In genomic region chr1:212860713-212861581, GRCh38 we compare ENCODE assay signal across 13 cellular contexts. TPM values are rescaled to one million over a fixed set of nuclear protein-coding genes. Genes with fewer than 3 reads are reported as not detected.
DNase-seq lines count a peak whose midpoint lies in the region; ATAC-seq and TF ChIP-seq lines count a peak whose summit lies in the region.
"Had no signal": no experiment of that assay in that cellular context is flagged by ENCODE, and none has a peak within 500 bp of the region (broad histone marks: within the 10 kb centered on the region; RNA-seq: fewer than 3 reads in every experiment).

No MANE protein-coding gene starts in this region.

- peaks cover 22% of the 10 kb centered on the region for H3K4me1 Mint-ChIP-seq in CD14-positive monocyte

- H3K27me3 ChIP-seq in adipocyte (replicated peaks; ENCODE audit: control insufficient read depth, insufficient read depth, low read length): no peaks in the 10 kb centered on the region
- H3K27me3 ChIP-seq: upper lobe of left lung had no signal

- H3K36me3 ChIP-seq in adipocyte (ENCODE audit: control insufficient read depth, insufficient read depth, low read length, severe bottlenecking): peaks cover 5% of the 10 kb centered on the region

- H3K9ac ChIP-seq in adipocyte (ENCODE audit: low read length): no peak overlapping the region

- no peaks in the 10 kb centered on the region for H3K27me3 Mint-ChIP-seq in CD14-positive monocyte (ENCODE audit: low read depth in 3 of 3)
- H3K27me3 Mint-ChIP-seq: activated T-cell treated with anti-CD3 and anti-CD28 coated beads, Interleukin-2, amount 50 U/mL, for 24 hours; T-cell had no signal

- H3K4me1 ChIP-seq in adipocyte (ENCODE audit: control insufficient read depth, insufficient read depth, low read length): peaks cover 21% of the 10 kb centered on the region

- DNase-seq in ELF-1 (ENCODE audit: low read depth, low spot score): peak; percentile 57
- DNase-seq in LNCaP clone FGC (ENCODE audit: low read depth): peak; percentile 70
- DNase-seq in adipocyte (ENCODE audit: low read depth): no peak
- peak; percentile 3 for DNase-seq in left kidney (ENCODE audit: low read depth, low spot score)
- no peak for DNase-seq in inferior parietal cortex (ENCODE audit: extremely low spot score)
- DNase-seq in NCI-H128 (lab: John Stamatoyannopoulos, UW; ENCODE audit: unreplicated experiment): no peak
- DNase-seq in CD14-positive monocyte (ENCODE audit: low spot score): no peak
- DNase-seq: activated T-cell treated with anti-CD3 and anti-CD28 coated beads, Interleukin-2, amount 50 U/mL, for 24 hours; GOT3; stimulated activated CD4-positive, alpha-beta T cell treated with anti-CD3 and anti-CD28 coated beads, Interleukin-2, amount 100 ng/mL, for 48 hours; T-cell; upper lobe of left lung had no signal

- no peak overlapping the region for H3K27ac Mint-ChIP-seq in CD14-positive monocyte
- H3K27ac Mint-ChIP-seq: activated T-cell treated with anti-CD3 and anti-CD28 coated beads, Interleukin-2, amount 50 U/mL, for 24 hours; T-cell had no signal

- H3K9me3 Mint-ChIP-seq in CD14-positive monocyte: no peaks in the 10 kb centered on the region
- H3K9me3 Mint-ChIP-seq: activated T-cell treated with anti-CD3 and anti-CD28 coated beads, Interleukin-2, amount 50 U/mL, for 24 hours; T-cell had no signal

- ATAC-seq in HG03280 (IDR thresholded peaks at IDR 0.05; ENCODE audit: unreplicated experiment): no peak
- ATAC-seq: T-cell had no signal

- no peak overlapping the region for H3K4me3 Mint-ChIP-seq in CD14-positive monocyte
- H3K4me3 Mint-ChIP-seq: activated T-cell treated with anti-CD3 and anti-CD28 coated beads, Interleukin-2, amount 50 U/mL, for 24 hours; T-cell had no signal

- peaks cover 8 to 10% of the 10 kb centered on the region in 2 donors for H3K36me3 Mint-ChIP-seq in CD14-positive monocyte

- intact Hi-C loops in CD14-positive monocyte (cut with micrococcal nuclease): no loop called here

- no peak for TF ChIP-seq CTCF in LNCaP clone FGC (IDR thresholded peaks at IDR 0.05; ENCODE audit: control insufficient read depth, extremely low read depth, insufficient read depth)
- no peak for TF ChIP-seq CTCF in CD14-positive monocyte (IDR thresholded peaks at IDR 0.05)

- H3K4me3 ChIP-seq in LNCaP clone FGC (ENCODE audit: low read depth, low read length) (no peak overlapping the region; the same call in 1 of the 2 replicates), adipocyte (ENCODE audit: low read length) (peak overlapping the region; percentile 96)

- no peaks in the 10 kb centered on the region for H3K9me3 ChIP-seq in adipocyte (ENCODE audit: control insufficient read depth, low read length)
- H3K9me3 ChIP-seq: upper lobe of left lung had no signal

RNA-seq across cellular contexts. Expression of gene FLVCR1, which starts 2.9 kb away (rescaled TPM):
- 1 to 10 TPM; 1.8 to 2.8 TPM for polyA plus RNA-seq in CD14-positive monocyte

RNA-seq across cellular contexts. Expression of gene SPATA45, which starts 13.5 kb away (rescaled TPM):
- not detected for polyA plus RNA-seq in CD14-positive monocyte

Comparison
In these comparisons a context has a peak if more than half of its experiments do, and no peak if none do; other contexts are left out.
1. DNase-seq: peak in ELF-1 (single experiment), LNCaP clone FGC (single experiment) and left kidney (single experiment); none in adipocyte (single experiment), inferior parietal cortex (single experiment), NCI-H128 (single experiment) and CD14-positive monocyte (single experiment).